1 cellular context compared by ENCODE assay signal in the genomic region with DNA sequence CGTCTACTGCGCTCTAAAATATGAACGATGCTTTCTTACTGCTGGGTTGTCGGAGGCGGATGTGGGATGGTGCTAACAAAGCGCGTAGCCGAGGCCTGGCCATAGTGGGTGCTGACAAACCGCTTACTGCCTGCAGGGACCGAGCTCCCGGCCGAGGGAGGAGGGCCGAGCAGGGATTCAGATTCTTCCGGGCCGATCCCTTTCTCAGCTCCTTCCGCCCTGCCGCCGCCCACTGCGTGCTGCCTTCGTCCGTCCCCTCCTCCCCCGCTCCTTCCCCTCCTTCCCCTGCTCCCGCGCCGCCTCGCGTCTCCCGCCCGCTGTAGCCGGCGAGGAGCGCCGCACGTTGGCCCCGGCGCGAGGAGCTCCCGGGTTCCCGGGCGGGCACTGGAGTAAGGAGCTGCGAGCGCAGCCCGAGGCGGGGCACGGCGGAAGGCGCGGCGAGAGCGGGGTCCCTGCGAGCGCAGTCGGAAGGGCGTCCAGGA.
TF ChIP-seq lines count a peak whose summit lies in the region.

Gene STK32B, plus strand, starts transcription at position 271 of the 482 bp plus-strand sequence.

TF ChIP-seq in H1, 55 proteins besides CTCF, POLR2A, EP300 and RAD21 (continued from another document):
- TF ChIP-seq, protein P1, sequence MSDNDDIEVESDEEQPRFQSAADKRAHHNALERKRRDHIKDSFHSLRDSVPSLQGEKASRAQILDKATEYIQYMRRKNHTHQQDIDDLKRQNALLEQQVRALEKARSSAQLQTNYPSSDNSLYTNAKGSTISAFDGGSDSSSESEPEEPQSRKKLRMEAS (IDR thresholded peaks at IDR 0.05): peak; percentile 89
- TF ChIP-seq ZNF274 (IDR thresholded peaks at IDR 0.05; ENCODE audit: borderline replicate concordance, extremely low read depth, low read length): no peak
- TF ChIP-seq JUND (IDR thresholded peaks at IDR 0.05; ENCODE audit: low read length): no peak
- 0 out of 2 replicates have a peak, but pooled peaks have one; percentile 43 for TF ChIP-seq YY1 (IDR thresholded peaks at IDR 0.05; ENCODE audit: low read depth, low read length)
- TF ChIP-seq RXRA (IDR thresholded peaks at IDR 0.05; ENCODE audit: insufficient read depth, low read depth, low read length): no peak
- TF ChIP-seq CTBP2 (IDR thresholded peaks at IDR 0.05; ENCODE audit: borderline replicate concordance, insufficient read depth, insufficient read length, low read length): peak; percentile 48
- no peak for TF ChIP-seq CEBPB (IDR thresholded peaks at IDR 0.05; ENCODE audit: low read depth, low read length)
- TF ChIP-seq SIX5 (IDR thresholded peaks at IDR 0.05; ENCODE audit: low read depth, low read length): no peak
- peak; percentile 74 for TF ChIP-seq ASH2L (IDR thresholded peaks at IDR 0.05; ENCODE audit: low read length)
- no peak for TF ChIP-seq CHD1 (IDR thresholded peaks at IDR 0.05; ENCODE audit: low read depth, low read length)
- TF ChIP-seq SIRT6 (IDR thresholded peaks at IDR 0.05; ENCODE audit: low read length): no peak
- TF ChIP-seq GABPA (IDR thresholded peaks at IDR 0.05; ENCODE audit: borderline replicate concordance, insufficient read depth, low read length): no peak
- TF ChIP-seq CHD7 (IDR thresholded peaks at IDR 0.05; ENCODE audit: insufficient replicate concordance, low read length): no peak
- TF ChIP-seq NANOG (IDR thresholded peaks at IDR 0.05; ENCODE audit: insufficient read depth, low read depth, low read length, poor library complexity, severe bottlenecking): no peak
- no peak for TF ChIP-seq POLR2AphosphoS5 (IDR thresholded peaks at IDR 0.05; ENCODE audit: low read depth, low read length)
- TF ChIP-seq TAF1 (IDR thresholded peaks at IDR 0.05; ENCODE audit: low read depth, low read length): no peak
- no peak for TF ChIP-seq SP4 (IDR thresholded peaks at IDR 0.05; ENCODE audit: low read length)
- no peak for TF ChIP-seq SP1 (IDR thresholded peaks at IDR 0.05; ENCODE audit: low read depth, low read length)
- TF ChIP-seq EGR1 (IDR thresholded peaks at IDR 0.05; ENCODE audit: borderline replicate concordance, low read depth, low read length): peak; percentile 60; the same call in 1 of the 2 replicates
- TF ChIP-seq HDAC2 (IDR thresholded peaks at IDR 0.05; ENCODE audit: borderline replicate concordance in 1 of 2, low read depth in 2 of 2, low read length in 2 of 2): 0 out of 4 replicates have a peak, but pooled peaks of 1 of the 2 experiments have one; percentile 0
- no peak for TF ChIP-seq BRCA1 (IDR thresholded peaks at IDR 0.05; ENCODE audit: low read depth, low read length)
- TF ChIP-seq SUZ12 (IDR thresholded peaks at IDR 0.05; ENCODE audit: low read length): no peak
- 0 out of 2 replicates have a peak, but pooled peaks have one; percentile 85 for TF ChIP-seq RBBP5 (IDR thresholded peaks at IDR 0.05; ENCODE audit: borderline replicate concordance, low read depth, low read length)
